ENCODE assay signal across 15 cellular contexts in the genomic region with DNA sequence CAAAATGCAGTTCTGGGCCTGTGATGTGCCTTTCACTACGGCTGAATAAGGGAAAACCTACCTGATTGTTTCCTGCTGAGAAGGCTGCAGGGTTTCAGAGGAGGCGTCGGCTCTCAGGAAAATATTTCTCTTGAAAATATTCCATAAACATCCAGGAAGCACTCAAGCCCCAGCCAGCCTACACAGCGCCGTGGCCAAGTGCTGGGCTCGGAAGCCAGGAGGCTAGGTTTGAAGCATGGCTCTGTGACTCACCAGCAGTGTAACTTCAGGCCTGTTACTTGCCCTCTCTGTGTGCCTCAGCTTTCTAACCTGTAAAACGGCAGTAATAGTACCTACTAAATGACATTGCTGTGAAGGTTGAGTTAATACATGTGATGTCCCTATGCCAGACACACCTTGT.
DNase-seq lines count a peak whose midpoint lies in the region; ATAC-seq and TF ChIP-seq lines count a peak whose summit lies in the region.
"Had no signal": no experiment of that assay in that cellular context is flagged by ENCODE, and none has a peak within 500 bp of the region (broad histone marks: within the 10 kb centered on the region; RNA-seq: fewer than 3 reads in every experiment).

No MANE protein-coding gene starts in this region.

- peak overlapping the region; percentile 69 for H3K27ac Mint-ChIP-seq in mesothelial cell of epicardium
- H3K27ac Mint-ChIP-seq: activated B cell treated with CpG ODN at 0.5 μM for 24 hours had no signal

- no peak for ATAC-seq in HG02798 (IDR thresholded peaks at IDR 0.05; ENCODE audit: poor library complexity, unreplicated experiment)
- no peak for ATAC-seq in GM18873 (IDR thresholded peaks at IDR 0.05; ENCODE audit: low FRiP score, unreplicated experiment)
- ATAC-seq: right lobe of liver had no signal

- H3K4me1 Mint-ChIP-seq in mesothelial cell of epicardium = peaks cover 4% of the 10 kb centered on the region
- H3K4me1 Mint-ChIP-seq: activated B cell treated with CpG ODN at 0.5 μM for 24 hours had no signal

- H3K4me3 Mint-ChIP-seq in mesothelial cell of epicardium = no peak overlapping the region
- H3K4me3 Mint-ChIP-seq: activated B cell treated with CpG ODN at 0.5 μM for 24 hours had no signal

- peaks cover 11% of the 10 kb centered on the region for H3K9me3 Mint-ChIP-seq in mesothelial cell of epicardium

- peaks cover 5% of the 10 kb centered on the region for H3K36me3 Mint-ChIP-seq in mesothelial cell of epicardium

- DNase-seq in AG20443 (ENCODE audit: low spot score) (peak; percentile 18), M059J (ENCODE audit: low read depth) (peak; percentile 42), epithelial cell of prostate (ENCODE audit: low read depth, low spot score) (no peak), mesothelial cell of epicardium (ENCODE audit: low spot score in 2 of 2, unreplicated experiment in 2 of 2) (no peak), UCSD-AML1 (lab: John Stamatoyannopoulos, UW; ENCODE audit: unreplicated experiment) (no peak), NCI-H345 (lab: John Stamatoyannopoulos, UW) (no peak)
- DNase-seq: activated B cell treated with CpG ODN at 0.5 μM for 24 hours; colonic mucosa; NCI-H1105; NCI-H2227 treated with DMSO at 0.1 percent for 48 hours; right lobe of liver; stimulated activated naive CD4-positive, alpha-beta T cell had no signal

- TF ChIP-seq CTCF in mesothelial cell of epicardium (IDR thresholded peaks at IDR 0.05; ENCODE audit: unreplicated experiment) = no peak

- no peaks in the 10 kb centered on the region for H3K27me3 Mint-ChIP-seq in mesothelial cell of epicardium (ENCODE audit: low read depth)
- H3K27me3 Mint-ChIP-seq: activated B cell treated with CpG ODN at 0.5 μM for 24 hours had no signal

- H3K27ac ChIP-seq in epithelial cell of prostate = peak overlapping the region; percentile 10
- H3K27ac ChIP-seq: colonic mucosa, esophagus muscularis mucosa, right lobe of liver had no signal

Comparison
In these comparisons a context has a peak if more than half of its experiments do, and no peak if none do; other contexts are left out.
1. DNase-seq: peak in AG20443 (single experiment) and M059J (single experiment); none in epithelial cell of prostate (single experiment), mesothelial cell of epicardium (0 of 2), UCSD-AML1 (single experiment) and NCI-H345 (single experiment).